In the genomic region with DNA sequence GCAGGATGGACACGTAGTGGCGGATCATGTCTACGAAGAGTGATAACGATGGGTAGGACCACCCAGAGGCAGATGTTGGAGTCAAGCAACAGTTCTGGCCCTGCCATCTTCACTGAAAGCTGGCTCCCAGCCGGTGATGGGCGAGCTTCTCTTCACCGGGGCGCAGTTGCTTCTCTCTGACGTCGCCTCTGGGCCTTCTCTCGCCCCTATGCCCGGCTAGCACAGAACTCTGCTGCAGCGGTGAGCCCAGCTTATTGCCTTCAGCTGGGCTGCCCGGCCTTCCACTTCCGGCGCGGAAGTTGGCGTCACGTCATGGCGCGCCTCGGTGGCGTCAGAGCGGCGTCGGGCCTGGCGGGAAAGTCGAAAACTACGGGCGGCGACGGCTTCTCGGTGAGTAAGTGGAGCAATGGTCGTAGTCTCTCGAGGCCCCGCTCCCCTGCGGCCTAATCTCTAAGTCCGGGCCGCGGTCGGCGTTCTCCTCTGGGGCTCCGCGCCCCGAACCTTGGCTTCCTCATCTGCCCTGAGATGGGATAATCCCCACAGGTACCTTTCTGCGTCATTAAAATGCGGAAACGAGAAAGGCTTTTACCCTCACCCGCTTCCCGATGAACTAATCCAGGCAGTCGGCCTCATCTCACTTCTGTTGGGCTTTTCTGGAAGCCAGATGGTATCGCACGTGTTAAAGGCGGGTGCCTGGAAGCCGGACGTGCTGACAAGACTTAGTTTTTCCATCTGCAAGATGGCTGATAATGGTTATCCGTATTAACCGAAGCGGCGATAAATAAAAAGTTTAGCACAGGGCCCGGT, we compare ENCODE assay signal across 1 cellular context.
A peak's percentile ranks its signal among the peaks of the same experiment; 100 is the strongest.
TF ChIP-seq lines count a peak whose summit lies in the region.

A gene (plus strand): TSS at position 354 of the 807 bp plus-strand sequence. CDS start 2,221 bp downstream, outside the sequence.

TF ChIP-seq in K562, 482 proteins besides CTCF, POLR2A, EP300 and RAD21 (continued from another document and continues in another):
- TF ChIP-seq, protein P1, sequence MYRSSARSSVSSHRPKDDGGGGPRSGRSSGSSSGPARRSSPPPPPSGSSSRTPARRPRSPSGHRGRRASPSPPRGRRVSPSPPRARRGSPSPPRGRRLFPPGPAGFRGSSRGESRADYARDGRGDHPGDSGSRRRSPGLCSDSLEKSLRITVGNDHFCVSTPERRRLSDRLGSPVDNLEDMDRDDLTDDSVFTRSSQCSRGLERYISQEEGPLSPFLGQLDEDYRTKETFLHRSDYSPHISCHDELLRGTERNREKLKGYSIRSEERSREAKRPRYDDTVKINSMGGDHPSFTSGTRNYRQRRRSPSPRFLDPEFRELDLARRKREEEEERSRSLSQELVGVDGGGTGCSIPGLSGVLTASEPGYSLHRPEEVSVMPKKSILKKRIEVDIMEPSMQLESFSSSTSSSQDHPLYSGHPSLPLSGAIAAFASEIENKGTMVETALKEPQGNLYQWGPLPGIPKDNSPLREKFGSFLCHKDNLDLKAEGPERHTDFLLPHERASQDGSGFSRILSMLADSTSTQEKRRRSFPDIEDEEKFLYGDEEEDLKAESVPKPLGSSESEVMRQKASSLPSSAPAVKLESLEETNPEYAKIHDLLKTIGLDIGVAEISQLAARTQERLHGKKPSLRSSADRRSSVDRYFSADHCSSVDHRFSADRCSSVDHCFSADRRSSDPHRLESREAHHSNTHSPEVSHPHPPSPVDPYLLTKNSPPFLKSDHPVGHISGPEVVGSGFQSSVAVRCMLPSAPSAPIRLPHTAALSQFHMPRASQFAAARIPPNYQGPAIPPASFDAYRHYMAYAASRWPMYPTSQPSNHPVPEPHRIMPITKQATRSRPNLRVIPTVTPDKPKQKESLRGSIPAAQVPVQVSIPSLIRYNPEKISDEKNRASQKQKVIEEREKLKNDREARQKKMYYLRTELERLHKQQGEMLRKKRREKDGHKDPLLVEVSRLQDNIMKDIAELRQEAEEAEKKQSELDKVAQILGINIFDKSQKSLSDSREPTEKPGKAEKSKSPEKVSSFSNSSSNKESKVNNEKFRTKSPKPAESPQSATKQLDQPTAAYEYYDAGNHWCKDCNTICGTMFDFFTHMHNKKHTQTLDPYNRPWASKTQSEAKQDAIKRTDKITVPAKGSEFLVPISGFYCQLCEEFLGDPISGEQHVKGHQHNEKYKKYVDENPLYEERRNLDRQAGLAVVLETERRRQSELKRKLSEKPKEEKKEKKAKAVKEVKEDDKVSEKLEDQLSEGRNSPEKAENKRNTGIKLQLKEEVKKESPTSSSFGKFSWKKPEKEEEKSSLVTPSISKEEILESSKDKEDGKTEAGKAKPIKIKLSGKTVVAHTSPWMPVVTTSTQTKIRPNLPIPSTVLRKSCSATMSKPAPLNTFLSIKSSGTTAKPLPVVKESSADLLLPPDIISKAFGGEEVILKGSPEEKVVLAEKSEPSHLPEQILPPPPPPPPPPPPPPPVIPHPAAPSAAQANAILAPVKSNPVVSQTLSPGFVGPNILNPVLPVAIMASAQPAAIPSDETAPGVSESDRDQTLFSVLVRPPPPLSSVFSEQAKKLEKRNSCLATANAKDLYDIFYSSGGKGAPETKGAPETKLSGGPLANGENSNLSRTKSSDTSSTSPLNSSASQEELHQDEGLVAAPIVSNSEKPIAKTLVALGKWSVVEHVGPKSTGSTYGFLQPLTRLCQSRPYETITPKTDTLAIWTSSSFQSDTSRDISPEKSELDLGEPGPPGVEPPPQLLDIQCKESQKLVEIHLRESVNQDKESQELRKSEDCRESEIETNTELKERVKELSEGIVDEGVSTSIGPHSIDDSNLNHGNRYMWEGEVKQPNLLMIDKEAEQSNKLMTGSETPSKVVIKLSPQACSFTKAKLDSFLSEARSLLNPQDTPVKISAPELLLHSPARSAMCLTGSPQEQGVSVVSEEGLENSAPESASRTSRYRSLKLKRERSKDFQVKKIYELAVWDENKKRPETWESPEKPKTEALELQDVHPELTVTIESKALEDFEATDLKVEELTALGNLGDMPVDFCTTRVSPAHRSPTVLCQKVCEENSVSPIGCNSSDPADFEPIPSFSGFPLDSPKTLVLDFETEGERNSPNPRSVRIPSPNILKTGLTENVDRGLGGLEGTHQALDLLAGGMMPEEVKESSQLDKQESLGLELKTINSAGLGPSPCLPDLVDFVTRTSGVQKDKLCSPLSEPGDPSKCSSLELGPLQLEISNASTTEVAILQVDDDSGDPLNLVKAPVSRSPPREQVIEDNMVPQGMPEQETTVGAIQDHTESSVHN (IDR thresholded peaks at IDR 0.05; ENCODE audit: borderline replicate concordance in 1 of 2, low read depth in 1 of 2), result no peak; a peak in 1 of 4 replicates
- TF ChIP-seq GTF2E2 (tag; IDR thresholded peaks at IDR 0.05), result peak; percentile 94
- 0 out of 2 replicates have a peak, but pooled peaks have one; percentile 13 for TF ChIP-seq SMC3 (conservative IDR thresholded peaks at IDR 0.05; ENCODE audit: insufficient read depth, low read depth, low read length)
- TF ChIP-seq, protein P2, sequence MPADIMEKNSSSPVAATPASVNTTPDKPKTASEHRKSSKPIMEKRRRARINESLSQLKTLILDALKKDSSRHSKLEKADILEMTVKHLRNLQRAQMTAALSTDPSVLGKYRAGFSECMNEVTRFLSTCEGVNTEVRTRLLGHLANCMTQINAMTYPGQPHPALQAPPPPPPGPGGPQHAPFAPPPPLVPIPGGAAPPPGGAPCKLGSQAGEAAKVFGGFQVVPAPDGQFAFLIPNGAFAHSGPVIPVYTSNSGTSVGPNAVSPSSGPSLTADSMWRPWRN (IDR thresholded peaks at IDR 0.05; ENCODE audit: low read depth), result peak; percentile 49; the same call in 1 of the 2 replicates
- TF ChIP-seq, protein P3, sequence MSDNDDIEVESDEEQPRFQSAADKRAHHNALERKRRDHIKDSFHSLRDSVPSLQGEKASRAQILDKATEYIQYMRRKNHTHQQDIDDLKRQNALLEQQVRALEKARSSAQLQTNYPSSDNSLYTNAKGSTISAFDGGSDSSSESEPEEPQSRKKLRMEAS (CRISPR knock-in tag; IDR thresholded peaks at IDR 0.05), result peak; percentile 78
- no peak for TF ChIP-seq NCOA1 (IDR thresholded peaks at IDR 0.05; ENCODE audit: low read depth)
- no peak for TF ChIP-seq RBM34 (IDR thresholded peaks at IDR 0.05; ENCODE audit: borderline replicate concordance, insufficient read depth, low read length)
- peak; percentile 80 for TF ChIP-seq POLR2B (IDR thresholded peaks at IDR 0.05; ENCODE audit: low read depth, partially characterized antibody)
- TF ChIP-seq ADNP (tag; IDR thresholded peaks at IDR 0.05), result no peak
- TF ChIP-seq, protein P4, sequence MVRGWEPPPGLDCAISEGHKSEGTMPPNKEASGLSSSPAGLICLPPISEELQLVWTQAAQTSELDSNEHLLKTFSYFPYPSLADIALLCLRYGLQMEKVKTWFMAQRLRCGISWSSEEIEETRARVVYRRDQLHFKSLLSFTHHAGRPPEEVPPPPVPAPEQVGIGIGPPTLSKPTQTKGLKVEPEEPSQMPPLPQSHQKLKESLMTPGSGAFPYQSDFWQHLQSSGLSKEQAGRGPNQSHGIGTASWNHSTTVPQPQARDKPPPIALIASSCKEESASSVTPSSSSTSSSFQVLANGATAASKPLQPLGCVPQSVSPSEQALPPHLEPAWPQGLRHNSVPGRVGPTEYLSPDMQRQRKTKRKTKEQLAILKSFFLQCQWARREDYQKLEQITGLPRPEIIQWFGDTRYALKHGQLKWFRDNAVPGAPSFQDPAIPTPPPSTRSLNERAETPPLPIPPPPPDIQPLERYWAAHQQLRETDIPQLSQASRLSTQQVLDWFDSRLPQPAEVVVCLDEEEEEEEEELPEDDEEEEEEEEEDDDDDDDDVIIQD (CRISPR knock-in tag; IDR thresholded peaks at IDR 0.05), result no peak
- TF ChIP-seq PRMT5 (CRISPR knock-in tag; IDR thresholded peaks at IDR 0.05), result no peak
- peak; percentile 75 for TF ChIP-seq HNRNPLL (IDR thresholded peaks at IDR 0.05; ENCODE audit: low read depth, low read length, poor library complexity, severe bottlenecking)
- no peak for TF ChIP-seq NFE2L1 (tag; IDR thresholded peaks at IDR 0.05; ENCODE audit: borderline replicate concordance, low read depth)
- TF ChIP-seq IFI16 (CRISPR knock-in tag; IDR thresholded peaks at IDR 0.05), result no peak
- TF ChIP-seq ZSCAN32 (CRISPR knock-in tag; IDR thresholded peaks at IDR 0.05), result no peak
- TF ChIP-seq, protein P5, sequence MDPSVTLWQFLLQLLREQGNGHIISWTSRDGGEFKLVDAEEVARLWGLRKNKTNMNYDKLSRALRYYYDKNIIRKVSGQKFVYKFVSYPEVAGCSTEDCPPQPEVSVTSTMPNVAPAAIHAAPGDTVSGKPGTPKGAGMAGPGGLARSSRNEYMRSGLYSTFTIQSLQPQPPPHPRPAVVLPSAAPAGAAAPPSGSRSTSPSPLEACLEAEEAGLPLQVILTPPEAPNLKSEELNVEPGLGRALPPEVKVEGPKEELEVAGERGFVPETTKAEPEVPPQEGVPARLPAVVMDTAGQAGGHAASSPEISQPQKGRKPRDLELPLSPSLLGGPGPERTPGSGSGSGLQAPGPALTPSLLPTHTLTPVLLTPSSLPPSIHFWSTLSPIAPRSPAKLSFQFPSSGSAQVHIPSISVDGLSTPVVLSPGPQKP (CRISPR knock-in tag; IDR thresholded peaks at IDR 0.05), result no peak
- TF ChIP-seq, protein P6, sequence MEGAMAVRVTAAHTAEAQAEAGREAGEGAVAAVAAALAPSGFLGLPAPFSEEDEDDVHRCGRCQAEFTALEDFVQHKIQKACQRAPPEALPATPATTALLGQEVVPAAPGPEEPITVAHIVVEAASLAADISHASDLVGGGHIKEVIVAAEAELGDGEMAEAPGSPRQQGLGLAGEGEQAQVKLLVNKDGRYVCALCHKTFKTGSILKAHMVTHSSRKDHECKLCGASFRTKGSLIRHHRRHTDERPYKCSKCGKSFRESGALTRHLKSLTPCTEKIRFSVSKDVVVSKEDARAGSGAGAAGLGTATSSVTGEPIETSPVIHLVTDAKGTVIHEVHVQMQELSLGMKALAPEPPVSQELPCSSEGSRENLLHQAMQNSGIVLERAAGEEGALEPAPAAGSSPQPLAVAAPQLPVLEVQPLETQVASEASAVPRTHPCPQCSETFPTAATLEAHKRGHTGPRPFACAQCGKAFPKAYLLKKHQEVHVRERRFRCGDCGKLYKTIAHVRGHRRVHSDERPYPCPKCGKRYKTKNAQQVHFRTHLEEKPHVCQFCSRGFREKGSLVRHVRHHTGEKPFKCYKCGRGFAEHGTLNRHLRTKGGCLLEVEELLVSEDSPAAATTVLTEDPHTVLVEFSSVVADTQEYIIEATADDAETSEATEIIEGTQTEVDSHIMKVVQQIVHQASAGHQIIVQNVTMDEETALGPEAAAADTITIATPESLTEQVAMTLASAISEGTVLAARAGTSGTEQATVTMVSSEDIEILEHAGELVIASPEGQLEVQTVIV (CRISPR knock-in tag; IDR thresholded peaks at IDR 0.05; ENCODE audit: borderline replicate concordance), result no peak
- TF ChIP-seq CREM (IDR thresholded peaks at IDR 0.05; ENCODE audit: low read depth), result peak; percentile 100
- TF ChIP-seq, protein P7, sequence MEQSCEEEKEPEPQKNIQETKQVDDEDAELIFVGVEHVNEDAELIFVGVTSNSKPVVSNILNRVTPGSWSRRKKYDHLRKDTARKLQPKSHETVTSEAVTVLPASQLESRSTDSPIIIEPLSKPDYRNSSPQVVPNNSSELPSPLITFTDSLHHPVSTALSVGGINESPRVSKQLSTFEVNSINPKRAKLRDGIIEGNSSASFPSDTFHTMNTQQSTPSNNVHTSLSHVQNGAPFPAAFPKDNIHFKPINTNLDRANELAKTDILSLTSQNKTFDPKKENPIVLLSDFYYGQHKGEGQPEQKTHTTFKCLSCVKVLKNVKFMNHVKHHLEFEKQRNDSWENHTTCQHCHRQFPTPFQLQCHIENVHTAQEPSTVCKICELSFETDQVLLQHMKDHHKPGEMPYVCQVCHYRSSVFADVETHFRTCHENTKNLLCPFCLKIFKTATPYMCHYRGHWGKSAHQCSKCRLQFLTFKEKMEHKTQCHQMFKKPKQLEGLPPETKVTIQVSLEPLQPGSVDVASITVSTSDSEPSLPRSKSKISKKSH (CRISPR knock-in tag; IDR thresholded peaks at IDR 0.05), result no peak
- TF ChIP-seq ZNF3 (CRISPR knock-in tag; IDR thresholded peaks at IDR 0.05), result no peak
- no peak for TF ChIP-seq U2AF1 (optimal IDR thresholded peaks at IDR 0.05; ENCODE audit: low read depth, low read length)
- peak; percentile 43 to 68; a peak in 2 of 4 replicates for TF ChIP-seq SIX5 (IDR thresholded peaks at IDR 0.05; ENCODE audit: borderline replicate concordance in 1 of 2, insufficient read depth in 1 of 2, low read depth in 1 of 2, low read length in 2 of 2)
- TF ChIP-seq, protein P8, sequence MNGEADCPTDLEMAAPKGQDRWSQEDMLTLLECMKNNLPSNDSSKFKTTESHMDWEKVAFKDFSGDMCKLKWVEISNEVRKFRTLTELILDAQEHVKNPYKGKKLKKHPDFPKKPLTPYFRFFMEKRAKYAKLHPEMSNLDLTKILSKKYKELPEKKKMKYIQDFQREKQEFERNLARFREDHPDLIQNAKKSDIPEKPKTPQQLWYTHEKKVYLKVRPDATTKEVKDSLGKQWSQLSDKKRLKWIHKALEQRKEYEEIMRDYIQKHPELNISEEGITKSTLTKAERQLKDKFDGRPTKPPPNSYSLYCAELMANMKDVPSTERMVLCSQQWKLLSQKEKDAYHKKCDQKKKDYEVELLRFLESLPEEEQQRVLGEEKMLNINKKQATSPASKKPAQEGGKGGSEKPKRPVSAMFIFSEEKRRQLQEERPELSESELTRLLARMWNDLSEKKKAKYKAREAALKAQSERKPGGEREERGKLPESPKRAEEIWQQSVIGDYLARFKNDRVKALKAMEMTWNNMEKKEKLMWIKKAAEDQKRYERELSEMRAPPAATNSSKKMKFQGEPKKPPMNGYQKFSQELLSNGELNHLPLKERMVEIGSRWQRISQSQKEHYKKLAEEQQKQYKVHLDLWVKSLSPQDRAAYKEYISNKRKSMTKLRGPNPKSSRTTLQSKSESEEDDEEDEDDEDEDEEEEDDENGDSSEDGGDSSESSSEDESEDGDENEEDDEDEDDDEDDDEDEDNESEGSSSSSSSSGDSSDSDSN (IDR thresholded peaks at IDR 0.05; ENCODE audit: borderline replicate concordance in 1 of 2, low read depth in 2 of 2, low read length in 2 of 2), result 0 out of 4 replicates have a peak, but pooled peaks of 1 of the 2 experiments have one; percentile 21
- no peak for TF ChIP-seq PTTG1 (tag; IDR thresholded peaks at IDR 0.05; ENCODE audit: low read depth)
- TF ChIP-seq, protein P9, sequence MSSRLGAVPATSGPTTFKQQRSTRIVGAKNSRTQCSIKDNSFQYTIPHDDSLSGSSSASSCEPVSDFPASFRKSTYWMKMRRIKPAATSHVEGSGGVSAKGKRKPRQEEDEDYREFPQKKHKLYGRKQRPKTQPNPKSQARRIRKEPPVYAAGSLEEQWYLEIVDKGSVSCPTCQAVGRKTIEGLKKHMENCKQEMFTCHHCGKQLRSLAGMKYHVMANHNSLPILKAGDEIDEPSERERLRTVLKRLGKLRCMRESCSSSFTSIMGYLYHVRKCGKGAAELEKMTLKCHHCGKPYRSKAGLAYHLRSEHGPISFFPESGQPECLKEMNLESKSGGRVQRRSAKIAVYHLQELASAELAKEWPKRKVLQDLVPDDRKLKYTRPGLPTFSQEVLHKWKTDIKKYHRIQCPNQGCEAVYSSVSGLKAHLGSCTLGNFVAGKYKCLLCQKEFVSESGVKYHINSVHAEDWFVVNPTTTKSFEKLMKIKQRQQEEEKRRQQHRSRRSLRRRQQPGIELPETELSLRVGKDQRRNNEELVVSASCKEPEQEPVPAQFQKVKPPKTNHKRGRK (tag; IDR thresholded peaks at IDR 0.05), result no peak
- no peak for TF ChIP-seq ZNF668 (CRISPR knock-in tag; IDR thresholded peaks at IDR 0.05)
- no peak for TF ChIP-seq SAFB (IDR thresholded peaks at IDR 0.05; ENCODE audit: borderline replicate concordance, low read depth, low read length)
- TF ChIP-seq TOE1 (IDR thresholded peaks at IDR 0.05; ENCODE audit: borderline replicate concordance), result peak; percentile 55
- TF ChIP-seq TOE1 (CRISPR knock-in tag; IDR thresholded peaks at IDR 0.05; ENCODE audit: borderline replicate concordance, low read depth), result no peak
- no peak for TF ChIP-seq ZNF584 (CRISPR knock-in tag; IDR thresholded peaks at IDR 0.05; ENCODE audit: low read depth)
- peak; percentile 100 for TF ChIP-seq ATF1 (CRISPR knock-in tag; IDR thresholded peaks at IDR 0.05)
- TF ChIP-seq ATF1 (tag; IDR thresholded peaks at IDR 0.05), result peak; percentile 100
